ENCODE assay signal across 1 cellular context in genomic region chr3:30333903-30334302, GRCh38.
TF ChIP-seq lines count a peak whose summit lies in the region.

No MANE protein-coding gene starts in this region.

TF ChIP-seq in IMR-90, 13 proteins besides CTCF, POLR2A, EP300 and RAD21:
- TF ChIP-seq MAZ (IDR thresholded peaks at IDR 0.05; ENCODE audit: borderline replicate concordance, low read depth, low read length) (no peak), MXI1 (IDR thresholded peaks at IDR 0.05; ENCODE audit: borderline replicate concordance, low read depth, low read length) (no peak), CEBPB (IDR thresholded peaks at IDR 0.05; ENCODE audit: low read depth, low read length) (no peak), BHLHE40 (IDR thresholded peaks at IDR 0.05; ENCODE audit: low read depth, low read length) (no peak), MAFK (IDR thresholded peaks at IDR 0.05; ENCODE audit: low read depth, low read length) (no peak)
